In genomic region chr11:65112551-65113360, GRCh38 we compare ENCODE assay signal across 8 cellular contexts. TPM values are rescaled to one million over a fixed set of nuclear protein-coding genes. Genes with fewer than 3 reads are reported as not detected.
A peak's percentile ranks its signal among the peaks of the same experiment; 100 is the strongest.
DNase-seq lines count a peak whose midpoint lies in the region; ATAC-seq and TF ChIP-seq lines count a peak whose summit lies in the region.

No MANE protein-coding gene starts in this region.

- in situ Hi-C loops in astrocyte of the cerebellum (cut with HindIII; ENCODE audit: low sequenced_read_pairs): no loop called here

- H3K4me3 ChIP-seq in HUES6 (ENCODE audit: low read depth, low read length): peak overlapping the region; percentile 84
- H3K4me3 ChIP-seq in astrocyte of the cerebellum (ENCODE audit: low read depth, low read length): peak overlapping the region; percentile 56
- peak overlapping the region; percentile 93 for H3K4me3 ChIP-seq in iPS-20b (ENCODE audit: low read length)
- H3K4me3 ChIP-seq in smooth muscle cell: peak overlapping the region; percentile 71

- no peaks in the 10 kb centered on the region for H3F3A ChIP-seq in smooth muscle cell (ENCODE audit: low read depth)

- H3K4me1 ChIP-seq in HUES6 (ENCODE audit: control insufficient read depth, insufficient read depth, low read length): peaks cover 25% of the 10 kb centered on the region
- peaks cover 5% of the 10 kb centered on the region; the same call in 1 of the 2 replicates for H3K4me1 ChIP-seq in iPS-20b (ENCODE audit: insufficient read depth, low read length)
- peaks cover 22% of the 10 kb centered on the region for H3K4me1 ChIP-seq in smooth muscle cell (ENCODE audit: low read depth)

- peaks cover 16% of the 10 kb centered on the region for H3K79me2 ChIP-seq in smooth muscle cell (ENCODE audit: low read depth)

- no peaks in the 10 kb centered on the region for H3K27me3 ChIP-seq in HUES6 (ENCODE audit: control insufficient read depth, insufficient read depth, low read length)
- H3K27me3 ChIP-seq in iPS-20b (ENCODE audit: insufficient read depth, low read length): no peaks in the 10 kb centered on the region
- no peaks in the 10 kb centered on the region for H3K27me3 ChIP-seq in smooth muscle cell (ENCODE audit: low read depth)

- peaks cover 35 to 57% (median 50%) of the 10 kb centered on the region in 3 donors for H3K4me1 Mint-ChIP-seq in T-cell

- TF ChIP-seq CTCF in astrocyte of the cerebellum (IDR thresholded peaks at IDR 0.05; ENCODE audit: low read depth, low read length, missing control alignments): peak; percentile 84
- peak; percentile 80 for TF ChIP-seq CTCF in smooth muscle cell (IDR thresholded peaks at IDR 0.05; ENCODE audit: borderline replicate concordance, insufficient read depth, poor library complexity, severe bottlenecking)

- H3K36me3 Mint-ChIP-seq in T-cell: peaks cover 4% of the 10 kb centered on the region

- ATAC-seq in T-cell (replicated peaks in 1 of 4): peak; percentile 54 to 64 (median 58)

- H3K4me3 Mint-ChIP-seq in T-cell: peak overlapping the region; percentile 77 to 100 (median 84)

- peak overlapping the region; percentile 79 for H3K9ac ChIP-seq in HUES6 (ENCODE audit: low read length)
- H3K9ac ChIP-seq in iPS-20b (ENCODE audit: low read depth, low read length): peak overlapping the region; percentile 95
- H3K9ac ChIP-seq in smooth muscle cell (ENCODE audit: low read depth): peak overlapping the region; percentile 35

- H3K27ac ChIP-seq in HUES6 (ENCODE audit: low read depth, low read length) (peak overlapping the region; percentile 65; the same call in 1 of the 2 replicates), iPS-20b (ENCODE audit: low read length) (no peak overlapping the region), smooth muscle cell (ENCODE audit: low read depth) (peak overlapping the region; percentile 57)

- CTCF ChIA-PET in T-cell (lab: Charles Lee): interaction anchor here (0.5 to 1.6 kb wide), 2 partner anchors 9 to 11 kb away, joined by 4 to 8 read pairs; partner anchors contain the start of genes FAU (in 1 of the 2) and MRPL49 (in 1 of the 2)

- WGBS in smooth muscle cell (ENCODE audit: low lambda C conversion rate): 2% methylated on average over 53 of the region's 57 CpGs

- peak overlapping the region; percentile 98 for H3K4me2 ChIP-seq in smooth muscle cell

- H2AFZ ChIP-seq in smooth muscle cell (ENCODE audit: low read depth): no peak overlapping the region

- peaks cover 5% of the 10 kb centered on the region for H4K20me1 ChIP-seq in smooth muscle cell (ENCODE audit: low read depth)

- no peaks in the 10 kb centered on the region for H3K9me3 Mint-ChIP-seq in T-cell

- H3K36me3 ChIP-seq in HUES6 (ENCODE audit: control insufficient read depth, insufficient read depth, low read length): peaks cover 28% of the 10 kb centered on the region
- H3K36me3 ChIP-seq in iPS-20b (ENCODE audit: insufficient read depth, low read depth, low read length): peaks cover 19% of the 10 kb centered on the region
- no peaks in the 10 kb centered on the region for H3K36me3 ChIP-seq in smooth muscle cell (ENCODE audit: low read depth)

- no peaks in the 10 kb centered on the region for H3K9me3 ChIP-seq in HUES6 (ENCODE audit: control insufficient read depth, insufficient read depth, low read depth, low read length)
- H3K9me3 ChIP-seq in iPS-20b (ENCODE audit: insufficient read depth, low read depth, low read length): no peaks in the 10 kb centered on the region
- H3K9me3 ChIP-seq in smooth muscle cell (replicated peaks; ENCODE audit: low read depth): no peaks in the 10 kb centered on the region

- peak overlapping the region; percentile 74 to 87 for H3K27ac Mint-ChIP-seq in T-cell

- H3K27me3 Mint-ChIP-seq in T-cell: no peaks in the 10 kb centered on the region

- DNase-seq in NCI-H187 (lab: John Stamatoyannopoulos, UW): peak; percentile 24 to 59
- no peak for DNase-seq in NCI-H187 treated with DMSO at 0.1 percent for 48 hours (lab: John Stamatoyannopoulos, UW)
- peak; percentile 54 to 80 (median 70) for DNase-seq in T-cell
- DNase-seq in astrocyte of the cerebellum (ENCODE audit: low read depth): no peak
- no peak for DNase-seq in smooth muscle cell (lab: John Stamatoyannopoulos, UW; ENCODE audit: unreplicated experiment)
- no peak for DNase-seq in cerebellar cortex (ENCODE audit: low spot score)

- POLR2A ChIA-PET in T-cell (lab: Charles Lee): interaction anchor here (0.5 to 1.6 kb wide), 3 partner anchors 9 to 333 kb away, joined by 4 to 7 read pairs (median 5); partner anchors contain the start of genes FAU (in 2 of the 2) and MRPL49 (in 2 of the 2)

RNA-seq across cellular contexts. Expression of gene TM7SF2, which starts 1.1 kb away (rescaled TPM):
- 10 to 100 TPM; 23.7 to 34.2 (median 28.6) TPM for total RNA-seq in T-cell
- 16.8 and 26.9 TPM in 2 replicates for total RNA-seq in smooth muscle cell
- polyA plus RNA-seq in smooth muscle cell: 17.4 and 43.1 TPM in 2 replicates

RNA-seq across cellular contexts. Expression of gene ZNHIT2, which starts 4.7 kb away (rescaled TPM):
- total RNA-seq in T-cell (10 to 100 TPM in 3 of 5 donors, 1 to 10 TPM in 2; 7.0 to 20.4 (median 18.1) TPM), smooth muscle cell (9.1 and 13.8 TPM in 2 replicates)
- polyA plus RNA-seq in smooth muscle cell: 14.5 and 19.5 TPM in 2 replicates

RNA-seq across cellular contexts. Expression of gene FAU, which starts 9.2 kb away (rescaled TPM):
- total RNA-seq in T-cell: 1,000 to 10,000 TPM; 1,477 to 1,924 (median 1,724) TPM
- 373 and 509 TPM in 2 replicates for total RNA-seq in smooth muscle cell
- polyA plus RNA-seq in smooth muscle cell: 537 and 578 TPM in 2 replicates

RNA-seq across cellular contexts. Expression of gene MRPL49, which starts 9.4 kb away (rescaled TPM):
- total RNA-seq in T-cell: 10 to 100 TPM; 48.3 to 58.8 (median 55.1) TPM
- total RNA-seq in smooth muscle cell: 28.2 and 43.0 TPM in 2 replicates
- 53.2 and 55.4 TPM in 2 replicates for polyA plus RNA-seq in smooth muscle cell

RNA-seq across cellular contexts. Expression of gene VPS51, which starts 16.7 kb away (rescaled TPM):
- 100 to 1,000 TPM; 210 to 303 (median 263) TPM for total RNA-seq in T-cell
- total RNA-seq in smooth muscle cell: 104 and 154 TPM in 2 replicates
- polyA plus RNA-seq in smooth muscle cell: 55.2 and 65.0 TPM in 2 replicates

Comparison
In these comparisons a context has a peak if more than half of its experiments do, and no peak if none do; other contexts are left out.
1. DNase-seq: peak in NCI-H187 (2 of 2) and T-cell (34 of 34); none in NCI-H187 treated with DMSO at 0.1 percent for 48 hours (single experiment), astrocyte of the cerebellum (single experiment), smooth muscle cell (single experiment) and cerebellar cortex (single experiment).
2. H3K9ac ChIP-seq: peak in every context shown above with its lines; median percentile 95 in iPS-20b; 79 in HUES6; 35 in smooth muscle cell.
3. Peak in every context shown above with its lines, with median percentiles within 50 percentile points of each other: H3K4me3 ChIP-seq.